24 cellular contexts compared by ENCODE assay signal in genomic region chr19:53177986-53178385, GRCh38. TPM values are rescaled to one million over a fixed set of nuclear protein-coding genes. Genes with fewer than 3 reads are reported as not detected.
A peak's percentile ranks its signal among the peaks of the same experiment; 100 is the strongest.
DNase-seq lines count a peak whose midpoint lies in the region; ATAC-seq, FAIRE-seq and TF ChIP-seq lines count a peak whose summit lies in the region.
"Had no signal": no experiment of that assay in that cellular context is flagged by ENCODE, and none has a peak within 500 bp of the region (broad histone marks: within the 10 kb centered on the region; RNA-seq: fewer than 3 reads in every experiment).

No MANE protein-coding gene starts in this region.

- 31% methylated on average over 5 of the region's 5 CpGs for WGBS in HepG2 (ENCODE audit: low lambda C conversion rate)
- 55% methylated on average over 4 of the region's 5 CpGs for WGBS in right lobe of liver (ENCODE audit: insufficient coverage, low coverage, low lambda C conversion rate, missing lambda C conversion rate)
- 6% methylated on average over 5 of the region's 5 CpGs for WGBS in K562 (ENCODE audit: insufficient coverage, low coverage, missing lambda C conversion rate)

- H3K4me2 ChIP-seq in HepG2 (ENCODE audit: low read depth, low read length) = no peak overlapping the region
- H3K4me2 ChIP-seq in Karpas-422 (ENCODE audit: low read depth, low read length, poor library complexity, severe bottlenecking) = no peak overlapping the region
- no peak overlapping the region for H3K4me2 ChIP-seq in K562 (ENCODE audit: insufficient read depth, low read length)
- no peak overlapping the region for H3K4me2 ChIP-seq in osteoblast (ENCODE audit: insufficient read depth, low read length)
- H3K4me2 ChIP-seq: BLaER1 treated with 17β-estradiol and CSF1 and Interleukin-3, amounts not matched to agents 10 nM and 100 nM had no signal

- no peak for TF ChIP-seq POLR2A in HepG2 (IDR thresholded peaks at IDR 0.05; ENCODE audit: insufficient read depth in 1 of 2, low read depth in 2 of 2, low read length in 2 of 2)
- no peak for TF ChIP-seq POLR2A in right lobe of liver (IDR thresholded peaks at IDR 0.05)
- no peak for TF ChIP-seq POLR2A in K562 (conservative IDR thresholded peaks at IDR 0.05)
- no peak for TF ChIP-seq POLR2A in uterus (IDR thresholded peaks at IDR 0.05)

- H3K9me3 ChIP-seq in HepG2 (ENCODE audit: low read length) (peaks cover 62% of the 10 kb centered on the region), right lobe of liver (no peaks in the 10 kb centered on the region), Karpas-422 (ENCODE audit: low read length) (peaks cover 21% of the 10 kb centered on the region), K562 (replicated peaks; ENCODE audit: control insufficient read depth, insufficient read depth, low read depth, low read length) (no peaks in the 10 kb centered on the region; the same call in 1 of the 2 replicates), osteoblast (ENCODE audit: low read depth, low read length) (peaks cover 4% of the 10 kb centered on the region), uterus (no peaks in the 10 kb centered on the region)

- POLR2A ChIA-PET in HepG2 (lab: Yijun Ruan, JAX) (no interaction called here), K562 (lab: Yijun Ruan, JAX) (no interaction called here)

- H3K27ac ChIP-seq in HepG2 (ENCODE audit: extremely low read length, insufficient read depth, low read length) (no peak overlapping the region), right lobe of liver (no peak overlapping the region), Karpas-422 (ENCODE audit: low read length) (no peak overlapping the region), K562 (ENCODE audit: extremely low read depth, low read depth, low read length) (no peak overlapping the region), osteoblast (ENCODE audit: low read depth, low read length) (no peak overlapping the region), uterus (no peak overlapping the region)
- H3K27ac ChIP-seq: BLaER1 treated with 17β-estradiol and CSF1 and Interleukin-3, amounts not matched to agents 10 nM and 100 nM; HL-60 had no signal

- no peaks in the 10 kb centered on the region for H3K9me2 ChIP-seq in Karpas-422 (replicated peaks; ENCODE audit: insufficient read depth, low read length)

- in situ Hi-C loops in HepG2 (cut with HindIII; ENCODE audit: extremely low pct_ligation_motif_present, low pct_unique_long_range_greater_than_20kb) (loop anchor here (25.0 kb wide), 1 partner anchor 559 kb away; no protein-coding TSS in a partner anchor), K562 (cut with MboI) (no loop called here)

- BruUV-seq in HepG2 (replicated peaks; lab: Mats Ljungman, UMichigan) (no TSS peak), K562 (replicated peaks; lab: Mats Ljungman, UMichigan) (no TSS peak)

- no peaks in the 10 kb centered on the region for H3K79me2 ChIP-seq in HepG2 (ENCODE audit: insufficient read depth, low read length)
- no peaks in the 10 kb centered on the region for H3K79me2 ChIP-seq in Karpas-422 (ENCODE audit: low read length)
- no peaks in the 10 kb centered on the region for H3K79me2 ChIP-seq in K562 (ENCODE audit: control insufficient read depth, insufficient read depth, low read length)
- no peaks in the 10 kb centered on the region for H3K79me2 ChIP-seq in osteoblast (ENCODE audit: insufficient read depth, low read length)

- H3K9ac ChIP-seq in HepG2 (ENCODE audit: insufficient read depth, low read depth, low read length) = no peak overlapping the region
- H3K9ac ChIP-seq in Karpas-422 (ENCODE audit: low read length) = no peak overlapping the region
- no peak overlapping the region for H3K9ac ChIP-seq in K562 (ENCODE audit: insufficient read depth in 1 of 2, low read depth in 2 of 2, low read length in 2 of 2)
- H3K9ac ChIP-seq: BLaER1 treated with 17β-estradiol and CSF1 and Interleukin-3, amounts not matched to agents 10 nM and 100 nM had no signal

- no peak for FAIRE-seq in HepG2 (lab: Jason Lieb, UNC)
- FAIRE-seq in K562 (lab: Jason Lieb, UNC) = no peak
- FAIRE-seq: GM12878, GM19239, H1 had no signal

- DNase-seq in HepG2 (ENCODE audit: low spot score) = no peak
- no peak for DNase-seq in right lobe of liver
- DNase-seq in Karpas-422 = peak; percentile 55
- no peak for DNase-seq in K562 (ENCODE audit: extremely low read depth in 1 of 4, low spot score in 3 of 4)
- peak; percentile 48 for DNase-seq in osteoblast (ENCODE audit: insufficient read length, low spot score, missing footprints)
- DNase-seq in uterus = no peak
- DNase-seq: 8988T; Calu3; CD8-positive, alpha-beta T cell; DMS53; DND-41; EL; H9; IMR-90; KG1 had no signal

- intact Hi-C loops in HepG2 (cut with micrococcal nuclease; ENCODE audit: unreplicated experiment) (no loop called here), right lobe of liver (cut with DNase I) (no loop called here), K562 (cut with micrococcal nuclease) (no loop called here), uterus (cut with DNase I; ENCODE audit: low total_unique reads) (no loop called here)

- H3K4me1 ChIP-seq in HepG2 (ENCODE audit: insufficient read depth, low read length) (no peaks in the 10 kb centered on the region), right lobe of liver (no peaks in the 10 kb centered on the region), Karpas-422 (ENCODE audit: low read length) (no peaks in the 10 kb centered on the region), K562 (replicated peaks in 1 of 2; ENCODE audit: control insufficient read depth in 2 of 2, insufficient read depth in 2 of 2, low read length in 2 of 2) (no peaks in the 10 kb centered on the region), osteoblast (ENCODE audit: insufficient read depth, low read length) (peaks cover 7% of the 10 kb centered on the region), uterus (no peaks in the 10 kb centered on the region)
- H3K4me1 ChIP-seq: BLaER1 treated with 17β-estradiol and CSF1 and Interleukin-3, amounts not matched to agents 10 nM and 100 nM had no signal

- H3K27me3 ChIP-seq in HepG2 (ENCODE audit: control insufficient read depth in 1 of 2, insufficient read depth in 2 of 2, low read length in 2 of 2) (no peaks in the 10 kb centered on the region), right lobe of liver (no peaks in the 10 kb centered on the region), Karpas-422 (ENCODE audit: low read length) (no peaks in the 10 kb centered on the region), K562 (ENCODE audit: control insufficient read depth in 2 of 2, insufficient read depth in 2 of 2, low read length in 2 of 2) (no peaks in the 10 kb centered on the region), osteoblast (ENCODE audit: insufficient read depth, low read length) (no peaks in the 10 kb centered on the region), uterus (no peaks in the 10 kb centered on the region)
- H3K27me3 ChIP-seq: BLaER1 treated with 17β-estradiol and CSF1 and Interleukin-3, amounts not matched to agents 10 nM and 100 nM had no signal

- H3K9me1 ChIP-seq in K562 (ENCODE audit: control insufficient read depth, insufficient read depth, low read length) = no peaks in the 10 kb centered on the region

- H4K20me1 ChIP-seq in HepG2 (ENCODE audit: insufficient read depth, low read length) (no peaks in the 10 kb centered on the region), Karpas-422 (ENCODE audit: insufficient read depth, low read depth, low read length) (no peaks in the 10 kb centered on the region), K562 (replicated peaks; ENCODE audit: control insufficient read depth, insufficient read depth, low read length) (no peaks in the 10 kb centered on the region), osteoblast (ENCODE audit: insufficient read depth, low read length) (no peaks in the 10 kb centered on the region)
- H4K20me1 ChIP-seq: BLaER1 treated with 17β-estradiol and CSF1 and Interleukin-3, amounts not matched to agents 10 nM and 100 nM had no signal

- TF ChIP-seq EP300 in HepG2 (IDR thresholded peaks at IDR 0.05; ENCODE audit: low read depth in 2 of 2, low read length in 2 of 2) = no peak
- no peak for TF ChIP-seq EP300 in HepG2 (CRISPR knock-in tag; IDR thresholded peaks at IDR 0.05; ENCODE audit: borderline replicate concordance)
- TF ChIP-seq EP300 in K562 (IDR thresholded peaks at IDR 0.05; ENCODE audit: low read length) = no peak

- no peak for TF ChIP-seq RAD21 in HepG2 (CRISPR knock-in tag; IDR thresholded peaks at IDR 0.05)
- no peak for TF ChIP-seq RAD21 in K562 (CRISPR knock-in tag; conservative IDR thresholded peaks at IDR 0.05 in 1 of 2, IDR thresholded peaks at IDR 0.05 in 1 of 2)

- TF ChIP-seq CTCF in HepG2 (CRISPR knock-in tag; IDR thresholded peaks at IDR 0.05) (no peak), right lobe of liver (IDR thresholded peaks at IDR 0.05) (no peak), K562 (IDR thresholded peaks at IDR 0.05 in 2 of 3, conservative IDR thresholded peaks at IDR 0.05 in 1 of 3; ENCODE audit: insufficient read depth in 2 of 3, low read depth in 1 of 3, low read length in 3 of 3) (no peak), osteoblast (IDR thresholded peaks at IDR 0.05; ENCODE audit: extremely low read depth, low read depth, low read length) (no peak), uterus (IDR thresholded peaks at IDR 0.05) (no peak)

- H2AFZ ChIP-seq in HepG2 (ENCODE audit: low read length) = no peak overlapping the region
- no peak overlapping the region for H2AFZ ChIP-seq in Karpas-422 (ENCODE audit: low read length)
- no peak overlapping the region for H2AFZ ChIP-seq in K562 (ENCODE audit: low read depth, low read length)
- no peak overlapping the region for H2AFZ ChIP-seq in osteoblast (ENCODE audit: low read length)

- H3K4me3 ChIP-seq in HepG2 (replicated peaks in 1 of 3; ENCODE audit: insufficient read depth in 1 of 3, low read depth in 2 of 3, low read length in 3 of 3) (no peak overlapping the region), right lobe of liver (no peak overlapping the region), Karpas-422 (ENCODE audit: low read length) (no peak overlapping the region), K562 (no peak overlapping the region), osteoblast (ENCODE audit: insufficient read depth, low read length) (no peak overlapping the region), uterus (no peak overlapping the region)
- H3K4me3 ChIP-seq: BLaER1 treated with 17β-estradiol and CSF1 and Interleukin-3, amounts not matched to agents 10 nM and 100 nM; GM12878 had no signal

- no peaks in the 10 kb centered on the region for H3K36me3 ChIP-seq in HepG2 (replicated peaks in 1 of 2; ENCODE audit: control insufficient read depth in 1 of 2, insufficient read depth in 2 of 2, low read length in 2 of 2)
- H3K36me3 ChIP-seq in right lobe of liver = no peaks in the 10 kb centered on the region
- H3K36me3 ChIP-seq in Karpas-422 (ENCODE audit: insufficient read depth, low read length) = peaks cover 72% of the 10 kb centered on the region
- H3K36me3 ChIP-seq in K562 (ENCODE audit: control insufficient read depth, insufficient read depth, low read length) = peaks cover 3% of the 10 kb centered on the region; the same call in 1 of the 3 replicates
- peaks cover 9% of the 10 kb centered on the region for H3K36me3 ChIP-seq in osteoblast (ENCODE audit: insufficient read depth, low read length)
- H3K36me3 ChIP-seq in uterus = no peaks in the 10 kb centered on the region

- CTCF ChIA-PET in HepG2 (lab: Yijun Ruan, JAX; ENCODE audit: low intra/inter-chr PET ratio, low total read pairs) = no interaction called here
- CTCF ChIA-PET in K562 (lab: Yijun Ruan, JAX; ENCODE audit: low intra/inter-chr PET ratio) = no interaction called here

- ATAC-seq in HepG2 (no peak), right lobe of liver (no peak), K562 (no peak), GM18868 (IDR thresholded peaks at IDR 0.05; ENCODE audit: unreplicated experiment) (no peak), GM21723 (IDR thresholded peaks at IDR 0.05; ENCODE audit: unreplicated experiment) (no peak)
- ATAC-seq: CD8-positive, alpha-beta T cell; GM12878 had no signal

RNA-seq across cellular contexts. Expression of gene ZNF665, which starts 15.2 kb away (rescaled TPM):
- total RNA-seq in HepG2 (2016; rRNA removed; fragmentation: Illumina TruSeq; extraction: Trizol) (0.32 and 0.49 TPM in 2 replicates), right lobe of liver (under 1 TPM in 5 of 6 experiments, not detected in 1; 0.09 to 0.47 (median 0.32) TPM), K562 (2014; rRNA removed) (1.4 and 1.9 TPM in 2 replicates), K562 (2014; rRNA removed; fragmentation: Illumina TruSeq; extraction: Trizol) (4.3 and 4.9 TPM in 2 replicates), K562 (2015; rRNA removed; fragmentation: Illumina TruSeq; extraction: Trizol) (2.4 and 2.6 TPM in 2 replicates), K562 (2021) (1.9 and 2.2 TPM in 2 replicates), osteoblast (2.9 and 3.8 TPM in 2 replicates), uterus (10 to 100 TPM in 1 of 4 donors, 1 to 10 TPM in 2, under 1 TPM in 1; 0.77 to 14.2 (median 4.3) TPM)
- 0.53 TPM in 1 of 2 replicates, not detected in the other for total RNA-seq in HepG2 (2016; cell fraction: cytosol; rRNA removed; fragmentation: Illumina TruSeq; extraction: Trizol; ENCODE audit: low read depth)
- total RNA-seq in HepG2 (2016; cell fraction: insoluble cytoplasmic fraction; rRNA removed; fragmentation: Illumina TruSeq; extraction: Trizol) = 0.07 and 0.22 TPM in 2 replicates
- 0.43 TPM in 1 of 2 replicates, not detected in the other for total RNA-seq in HepG2 (2016; cell fraction: membrane; rRNA removed; fragmentation: Illumina TruSeq; extraction: Trizol)
- total RNA-seq in HepG2 (2016; cell fraction: nucleus; rRNA removed; fragmentation: Illumina TruSeq; extraction: Trizol) = 0.38 TPM in 1 of 2 replicates, not detected in the other
- polyA plus RNA-seq in HepG2 (2011; rRNA removed) (0.30 and 0.45 TPM in 2 replicates), K562 (2011; rRNA removed) (5.3 and 7.6 TPM in 2 replicates), K562 (2014; fragmentation: Illumina TruSeq; extraction: Trizol) (4.3 and 6.2 TPM in 2 replicates), K562 (2014; fragmentation: Nextera tagmentation; extraction: Ambion mirVana) (1 to 10 TPM; 2.8 to 3.6 TPM), K562 (2014; rRNA removed) (1.8 and 2.1 TPM in 2 replicates)
- 0.15 and 0.29 TPM in 2 replicates for polyA plus RNA-seq in HepG2 (2011; cell fraction: cytosol; rRNA removed)
- polyA plus RNA-seq in HepG2 (2011; cell fraction: nucleus; rRNA removed) = not detected in 2 replicates
- 0.54 TPM in 1 of 2 replicates, not detected in the other for polyA plus RNA-seq in HepG2 (2012)
- 0.32 TPM in 1 of 2 replicates, not detected in the other for polyA plus RNA-seq in HepG2 (2016; cell fraction: cytosol; fragmentation: Illumina TruSeq; extraction: Trizol; ENCODE audit: low read depth)
- polyA plus RNA-seq in HepG2 (2016; cell fraction: insoluble cytoplasmic fraction; fragmentation: Illumina TruSeq; extraction: Trizol; ENCODE audit: low read depth) = not detected in 2 replicates
- not detected in 2 replicates for polyA plus RNA-seq in HepG2 (2016; cell fraction: membrane; fragmentation: Illumina TruSeq; extraction: Trizol; ENCODE audit: low read depth)
- polyA plus RNA-seq in HepG2 (2016; cell fraction: nucleus; fragmentation: Illumina TruSeq; extraction: Trizol; ENCODE audit: insufficient read depth, low read depth) = not detected in 2 replicates
- polyA minus RNA-seq in HepG2 (2011; rRNA and poly(A)+ RNA removed; ENCODE audit: low replicate concordance) = 0.21 TPM in 1 of 2 replicates, not detected in the other
- polyA minus RNA-seq in HepG2 (2011; cell fraction: cytosol; rRNA and poly(A)+ RNA removed) = not detected in 2 replicates
- 0.13 TPM in 1 of 2 replicates, not detected in the other for polyA minus RNA-seq in HepG2 (2011; cell fraction: nucleus; rRNA and poly(A)+ RNA removed)
- 9.3 and 52.1 TPM in 2 replicates for total RNA-seq in Karpas-422 (2014; rRNA removed; shearing (Covaris generic); ENCODE audit: low replicate concordance)
- 12.7 and 21.1 TPM in 2 replicates for total RNA-seq in K562 (2011; cell fraction: chromatin; rRNA removed; ENCODE audit: low replicate concordance)
- total RNA-seq in K562 (2011; cell fraction: nucleolus; rRNA removed) = 6.8 and 9.5 TPM in 2 replicates
- total RNA-seq in K562 (2011; cell fraction: nucleoplasm; rRNA removed) = 12.6 and 20.8 TPM in 2 replicates
- polyA plus RNA-seq in K562 (2011; cell fraction: cytosol; rRNA removed) = 2.8 and 3.5 TPM in 2 replicates
- polyA plus RNA-seq in K562 (2011; cell fraction: nucleus; rRNA removed) = 3.7 and 5.7 TPM in 2 replicates
- polyA plus RNA-seq in K562 (2012) = 1.8 and 4.7 TPM in 2 replicates
- polyA minus RNA-seq in K562 (2011; rRNA and poly(A)+ RNA removed) = 3.7 and 4.5 TPM in 2 replicates
- polyA minus RNA-seq in K562 (2011; cell fraction: cytosol; rRNA and poly(A)+ RNA removed) = 1.2 and 2.0 TPM in 2 replicates
- 1.9 and 2.6 TPM in 2 replicates for polyA minus RNA-seq in K562 (2011; cell fraction: nucleus; rRNA and poly(A)+ RNA removed)
- total RNA-seq: Calu3, G401, HT1080 had no signal

RNA-seq across cellular contexts. Expression of gene ZNF347, which starts 19.1 kb away (rescaled TPM):
- 5.3 and 6.2 TPM in 2 replicates for total RNA-seq in HepG2 (2016; rRNA removed; fragmentation: Illumina TruSeq; extraction: Trizol)
- total RNA-seq in HepG2 (2016; cell fraction: cytosol; rRNA removed; fragmentation: Illumina TruSeq; extraction: Trizol; ENCODE audit: low read depth) = 0.91 and 1.1 TPM in 2 replicates
- 4.0 and 5.0 TPM in 2 replicates for total RNA-seq in HepG2 (2016; cell fraction: insoluble cytoplasmic fraction; rRNA removed; fragmentation: Illumina TruSeq; extraction: Trizol)
- total RNA-seq in HepG2 (2016; cell fraction: membrane; rRNA removed; fragmentation: Illumina TruSeq; extraction: Trizol) = 1.2 and 1.6 TPM in 2 replicates
- total RNA-seq in HepG2 (2016; cell fraction: nucleus; rRNA removed; fragmentation: Illumina TruSeq; extraction: Trizol) = 4.6 and 4.9 TPM in 2 replicates
- polyA plus RNA-seq in HepG2 (2011; rRNA removed) = 1.1 TPM in 2 replicates
- polyA plus RNA-seq in HepG2 (2011; cell fraction: cytosol; rRNA removed) = 0.36 and 0.78 TPM in 2 replicates
- 0.63 and 1.4 TPM in 2 replicates for polyA plus RNA-seq in HepG2 (2011; cell fraction: nucleus; rRNA removed)
- polyA plus RNA-seq in HepG2 (2012) = 1.3 and 1.9 TPM in 2 replicates
- polyA plus RNA-seq in HepG2 (2016; cell fraction: cytosol; fragmentation: Illumina TruSeq; extraction: Trizol; ENCODE audit: low read depth) = 0.23 and 0.25 TPM in 2 replicates
- 2.3 and 2.6 TPM in 2 replicates for polyA plus RNA-seq in HepG2 (2016; cell fraction: insoluble cytoplasmic fraction; fragmentation: Illumina TruSeq; extraction: Trizol; ENCODE audit: low read depth)
- 0.31 and 0.59 TPM in 2 replicates for polyA plus RNA-seq in HepG2 (2016; cell fraction: membrane; fragmentation: Illumina TruSeq; extraction: Trizol; ENCODE audit: low read depth)
- polyA plus RNA-seq in HepG2 (2016; cell fraction: nucleus; fragmentation: Illumina TruSeq; extraction: Trizol; ENCODE audit: insufficient read depth, low read depth) = 4.6 and 5.5 TPM in 2 replicates
- 1.1 TPM in 1 of 2 replicates, not detected in the other for polyA minus RNA-seq in HepG2 (2011; rRNA and poly(A)+ RNA removed; ENCODE audit: low replicate concordance)
- 0.70 and 1.1 TPM in 2 replicates for polyA minus RNA-seq in HepG2 (2011; cell fraction: cytosol; rRNA and poly(A)+ RNA removed)
- polyA minus RNA-seq in HepG2 (2011; cell fraction: nucleus; rRNA and poly(A)+ RNA removed) = 4.5 and 9.7 TPM in 2 replicates
- total RNA-seq in right lobe of liver = 1 to 10 TPM in 5 of 6 experiments, under 1 TPM in 1; 0.70 to 4.2 (median 2.0) TPM
- 11.3 and 17.6 TPM in 2 replicates for total RNA-seq in Karpas-422 (2014; rRNA removed; shearing (Covaris generic); ENCODE audit: low replicate concordance)
- 31.0 and 74.9 TPM in 2 replicates for total RNA-seq in K562 (2011; cell fraction: chromatin; rRNA removed; ENCODE audit: low replicate concordance)
- total RNA-seq in K562 (2011; cell fraction: nucleolus; rRNA removed) = 14.5 and 15.5 TPM in 2 replicates
- 28.6 and 31.9 TPM in 2 replicates for total RNA-seq in K562 (2011; cell fraction: nucleoplasm; rRNA removed)
- 3.8 and 5.0 TPM in 2 replicates for total RNA-seq in K562 (2014; rRNA removed)
- 14.6 and 15.7 TPM in 2 replicates for total RNA-seq in K562 (2014; rRNA removed; fragmentation: Illumina TruSeq; extraction: Trizol)
- 9.1 TPM in 2 replicates for total RNA-seq in K562 (2015; rRNA removed; fragmentation: Illumina TruSeq; extraction: Trizol)
- total RNA-seq in K562 (2021) = 7.4 and 8.8 TPM in 2 replicates
- 4.6 and 9.2 TPM in 2 replicates for polyA plus RNA-seq in K562 (2011; rRNA removed)
- polyA plus RNA-seq in K562 (2011; cell fraction: cytosol; rRNA removed) = 1.8 and 1.9 TPM in 2 replicates
- polyA plus RNA-seq in K562 (2011; cell fraction: nucleus; rRNA removed) = 3.7 and 5.8 TPM in 2 replicates
- 3.7 and 4.9 TPM in 2 replicates for polyA plus RNA-seq in K562 (2012)
- 6.6 and 7.1 TPM in 2 replicates for polyA plus RNA-seq in K562 (2014; fragmentation: Illumina TruSeq; extraction: Trizol)
- 1 to 10 TPM; 3.5 to 5.2 TPM for polyA plus RNA-seq in K562 (2014; fragmentation: Nextera tagmentation; extraction: Ambion mirVana)
- polyA plus RNA-seq in K562 (2014; rRNA removed) = 5.3 and 5.5 TPM in 2 replicates
- polyA minus RNA-seq in K562 (2011; rRNA and poly(A)+ RNA removed) = 20.0 and 20.5 TPM in 2 replicates
- 4.6 and 9.3 TPM in 2 replicates for polyA minus RNA-seq in K562 (2011; cell fraction: cytosol; rRNA and poly(A)+ RNA removed)
- 5.5 and 9.7 TPM in 2 replicates for polyA minus RNA-seq in K562 (2011; cell fraction: nucleus; rRNA and poly(A)+ RNA removed)
- 9.0 and 12.4 TPM in 2 replicates for total RNA-seq in osteoblast
- 10 to 100 TPM; 10.2 to 25.4 (median 16.9) TPM for total RNA-seq in uterus
- total RNA-seq: Calu3 had no signal

RNA-seq across cellular contexts. Expression of gene ZNF415, which starts 45.3 kb away (rescaled TPM):
- 0.15 and 0.29 TPM in 2 replicates for total RNA-seq in HepG2 (2016; rRNA removed; fragmentation: Illumina TruSeq; extraction: Trizol)
- not detected in 2 replicates for total RNA-seq in HepG2 (2016; cell fraction: cytosol; rRNA removed; fragmentation: Illumina TruSeq; extraction: Trizol; ENCODE audit: low read depth)
- total RNA-seq in HepG2 (2016; cell fraction: insoluble cytoplasmic fraction; rRNA removed; fragmentation: Illumina TruSeq; extraction: Trizol) = 0.24 and 0.58 TPM in 2 replicates
- total RNA-seq in HepG2 (2016; cell fraction: membrane; rRNA removed; fragmentation: Illumina TruSeq; extraction: Trizol) = 0.19 and 0.24 TPM in 2 replicates
- total RNA-seq in HepG2 (2016; cell fraction: nucleus; rRNA removed; fragmentation: Illumina TruSeq; extraction: Trizol) = 0.56 TPM in 1 of 2 replicates, not detected in the other
- 0.17 and 0.38 TPM in 2 replicates for polyA plus RNA-seq in HepG2 (2011; rRNA removed)
- 0.07 and 0.13 TPM in 2 replicates for polyA plus RNA-seq in HepG2 (2011; cell fraction: cytosol; rRNA removed)
- 0.18 and 0.23 TPM in 2 replicates for polyA plus RNA-seq in HepG2 (2011; cell fraction: nucleus; rRNA removed)
- polyA plus RNA-seq in HepG2 (2012) = 0.37 and 0.46 TPM in 2 replicates
- 0.14 TPM in 1 of 2 replicates, not detected in the other for polyA plus RNA-seq in HepG2 (2016; cell fraction: cytosol; fragmentation: Illumina TruSeq; extraction: Trizol; ENCODE audit: low read depth)
- 0.38 and 0.69 TPM in 2 replicates for polyA plus RNA-seq in HepG2 (2016; cell fraction: insoluble cytoplasmic fraction; fragmentation: Illumina TruSeq; extraction: Trizol; ENCODE audit: low read depth)
- 0.07 and 0.23 TPM in 2 replicates for polyA plus RNA-seq in HepG2 (2016; cell fraction: membrane; fragmentation: Illumina TruSeq; extraction: Trizol; ENCODE audit: low read depth)
- polyA plus RNA-seq in HepG2 (2016; cell fraction: nucleus; fragmentation: Illumina TruSeq; extraction: Trizol; ENCODE audit: insufficient read depth, low read depth) = 0.48 and 1.3 TPM in 2 replicates
- polyA minus RNA-seq in HepG2 (2011; rRNA and poly(A)+ RNA removed; ENCODE audit: low replicate concordance) = not detected in 2 replicates
- polyA minus RNA-seq in HepG2 (2011; cell fraction: cytosol; rRNA and poly(A)+ RNA removed) = 0.26 and 0.89 TPM in 2 replicates
- polyA minus RNA-seq in HepG2 (2011; cell fraction: nucleus; rRNA and poly(A)+ RNA removed) = 0.64 TPM in 1 of 2 replicates, not detected in the other
- 1 to 10 TPM in 1 of 6 experiments, under 1 TPM in 5; 0.12 to 1.3 (median 0.47) TPM for total RNA-seq in right lobe of liver
- 9.1 and 11.1 TPM in 2 replicates for total RNA-seq in Karpas-422 (2014; rRNA removed; shearing (Covaris generic); ENCODE audit: low replicate concordance)
- 0.69 and 0.90 TPM in 2 replicates for total RNA-seq in K562 (2011; cell fraction: chromatin; rRNA removed; ENCODE audit: low replicate concordance)
- total RNA-seq in K562 (2011; cell fraction: nucleolus; rRNA removed) = 0.13 and 0.33 TPM in 2 replicates
- 0.59 TPM in 1 of 2 replicates, not detected in the other for total RNA-seq in K562 (2011; cell fraction: nucleoplasm; rRNA removed)
- 0.16 TPM in 1 of 2 replicates, not detected in the other for total RNA-seq in K562 (2014; rRNA removed)
- 0.10 and 0.18 TPM in 2 replicates for total RNA-seq in K562 (2014; rRNA removed; fragmentation: Illumina TruSeq; extraction: Trizol)
- 0.14 and 0.30 TPM in 2 replicates for total RNA-seq in K562 (2015; rRNA removed; fragmentation: Illumina TruSeq; extraction: Trizol)
- 0.44 and 0.45 TPM in 2 replicates for total RNA-seq in K562 (2021)
- polyA plus RNA-seq in K562 (2011; rRNA removed) = 0.14 and 0.34 TPM in 2 replicates
- 0.35 TPM in 1 of 2 replicates, not detected in the other for polyA plus RNA-seq in K562 (2011; cell fraction: cytosol; rRNA removed)
- polyA plus RNA-seq in K562 (2011; cell fraction: nucleus; rRNA removed) = 0.13 and 0.20 TPM in 2 replicates
- polyA plus RNA-seq in K562 (2012) = 0.08 TPM in 2 replicates
- 0.11 and 0.12 TPM in 2 replicates for polyA plus RNA-seq in K562 (2014; fragmentation: Illumina TruSeq; extraction: Trizol)
- under 1 TPM in 1 of 2 experiments, not detected in 1; 0.06 TPM for polyA plus RNA-seq in K562 (2014; fragmentation: Nextera tagmentation; extraction: Ambion mirVana)
- polyA plus RNA-seq in K562 (2014; rRNA removed) = 0.82 TPM in 1 of 2 replicates, not detected in the other
- polyA minus RNA-seq in K562 (2011; rRNA and poly(A)+ RNA removed) = 0.28 and 0.45 TPM in 2 replicates
- polyA minus RNA-seq in K562 (2011; cell fraction: cytosol; rRNA and poly(A)+ RNA removed) = not detected in 2 replicates
- 0.33 TPM in 1 of 2 replicates, not detected in the other for polyA minus RNA-seq in K562 (2011; cell fraction: nucleus; rRNA and poly(A)+ RNA removed)
- total RNA-seq in osteoblast = 7.6 and 11.2 TPM in 2 replicates
- total RNA-seq in uterus = 10 to 100 TPM in 2 of 4 donors, 1 to 10 TPM in 2; 9.5 to 27.2 (median 14.7) TPM
- total RNA-seq: Calu3, HT1080 had no signal

Comparison
In these comparisons a context has a peak if more than half of its experiments do, and no peak if none do; other contexts are left out.
1. DNase-seq: peak in Karpas-422 (single experiment) and osteoblast (single experiment); none in HepG2 (single experiment), right lobe of liver (0 of 3), K562 (0 of 4) and uterus (0 of 2).
2. Of the 241 proteins assayed by ChIP-seq in both HepG2 and K562: peak only in HepG2: none; only in K562: EHMT2; in both: none; in neither: 239; mixed calls (peak in some experiments, not most) for 1.